In the genomic region with DNA sequence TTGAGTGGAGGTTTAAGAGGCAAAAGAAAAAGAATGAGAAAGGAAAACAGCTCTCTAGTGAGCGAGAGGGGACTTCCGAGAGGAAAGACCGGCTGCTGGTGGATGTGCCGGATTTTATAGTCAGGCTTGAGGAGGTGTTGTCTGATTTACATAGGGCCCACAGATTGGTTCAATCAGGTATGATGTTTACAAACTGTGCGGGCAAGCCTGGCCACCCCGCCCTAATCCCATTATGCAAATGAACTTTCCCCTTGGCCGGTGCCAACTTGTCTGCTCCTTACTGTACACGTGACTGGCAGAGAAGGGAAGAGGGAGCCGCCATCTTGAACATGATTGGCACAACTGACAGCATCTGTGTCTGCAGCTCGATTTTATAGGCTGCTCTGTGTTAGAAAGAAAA, we compare ENCODE assay signal across 8 cellular contexts. TPM values are rescaled to one million over a fixed set of nuclear protein-coding genes. Genes with fewer than 3 reads are reported as not detected.
A peak's percentile ranks its signal among the peaks of the same experiment; 100 is the strongest.
DNase-seq lines count a peak whose midpoint lies in the region; ATAC-seq and TF ChIP-seq lines count a peak whose summit lies in the region.

No MANE protein-coding gene starts in this region.

- H3K4me1 Mint-ChIP-seq in CD4-positive, alpha-beta T cell (ENCODE audit: low read depth), result no peaks in the 10 kb centered on the region

- TF ChIP-seq CTCF in CD4-positive, alpha-beta T cell (IDR thresholded peaks at IDR 0.05), result no peak

- peak; percentile 36 for ATAC-seq in left lobe of liver
- no peak for ATAC-seq in CD4-positive, alpha-beta T cell (ENCODE audit: poor library complexity)

- intact Hi-C loops in CD4-positive, alpha-beta T cell (cut with DNase I, micrococcal nuclease), result no loop called here

- H3K27me3 Mint-ChIP-seq in CD4-positive, alpha-beta T cell, result peaks cover 39% of the 10 kb centered on the region

- peaks cover 4% of the 10 kb centered on the region for H3K27me3 ChIP-seq in CD4-positive, alpha-beta T cell (ENCODE audit: control insufficient read depth, insufficient read depth, low read length)

- H3K27ac ChIP-seq in CD4-positive, alpha-beta T cell (ENCODE audit: low read depth, low read length), result no peak overlapping the region

- CTCF ChIA-PET in CD4-positive, alpha-beta T cell (lab: Charles Lee), result no interaction called here

- peak; percentile 99 for DNase-seq in DMS 273 (lab: John Stamatoyannopoulos, UW; ENCODE audit: unreplicated experiment)
- peak; percentile 95 for DNase-seq in NCI-H1436 treated with DMSO at 0.1 percent for 48 hours (lab: John Stamatoyannopoulos, UW)
- DNase-seq in RPMI8226, result peak; percentile 70
- no peak for DNase-seq in left lobe of liver (ENCODE audit: low spot score)
- no peak for DNase-seq in CD4-positive, alpha-beta T cell
- no peak for DNase-seq in HuH-7 (ENCODE audit: low spot score)
- no peak for DNase-seq in hippocampal formation (lab: John Stamatoyannopoulos, UW)
- DNase-seq in Ammon's horn (ENCODE audit: low spot score), result no peak

- POLR2A ChIA-PET in CD4-positive, alpha-beta T cell (lab: Charles Lee), result no interaction called here

- no peak overlapping the region for H3K4me3 Mint-ChIP-seq in CD4-positive, alpha-beta T cell

- no peaks in the 10 kb centered on the region for H3K36me3 Mint-ChIP-seq in CD4-positive, alpha-beta T cell (ENCODE audit: low read depth)

- no peaks in the 10 kb centered on the region for H3K9me3 ChIP-seq in CD4-positive, alpha-beta T cell (ENCODE audit: control insufficient read depth, low read length)

- H3K9me3 Mint-ChIP-seq in CD4-positive, alpha-beta T cell, result no peaks in the 10 kb centered on the region

- no peak overlapping the region for H3K27ac Mint-ChIP-seq in CD4-positive, alpha-beta T cell

RNA-seq across cellular contexts. Expression of a gene that starts 44.7 kb away (rescaled TPM):
- 1.5 TPM for total RNA-seq in left lobe of liver
- 1 to 10 TPM; 2.4 to 2.6 TPM for total RNA-seq in CD4-positive, alpha-beta T cell

RNA-seq across cellular contexts. Expression of a gene that starts 58.4 kb away (rescaled TPM):
- 13.3 TPM for total RNA-seq in left lobe of liver
- 10 to 100 TPM; 37.9 to 44.6 TPM for total RNA-seq in CD4-positive, alpha-beta T cell

Comparison
In these comparisons a context has a peak if more than half of its experiments do, and no peak if none do; other contexts are left out.
1. DNase-seq: peak in DMS 273 (single experiment), NCI-H1436 treated with DMSO at 0.1 percent for 48 hours (single experiment) and RPMI8226 (single experiment); none in left lobe of liver (single experiment), CD4-positive, alpha-beta T cell (0 of 10), HuH-7 (single experiment), hippocampal formation (0 of 2) and Ammon's horn (single experiment).